2 cellular contexts compared by ENCODE assay signal in genomic region chr17:31527606-31528005, GRCh38.
TF ChIP-seq lines count a peak whose summit lies in the region.

No MANE protein-coding gene starts in this region.

TF ChIP-seq in IMR-90, 13 proteins besides CTCF, POLR2A, EP300 and RAD21:
- TF ChIP-seq FOS (IDR thresholded peaks at IDR 0.05; ENCODE audit: low read depth, low read length) (no peak), BHLHE40 (IDR thresholded peaks at IDR 0.05; ENCODE audit: low read depth, low read length) (no peak), SMC3 (IDR thresholded peaks at IDR 0.05; ENCODE audit: low read depth, low read length) (0 out of 2 replicates have a peak, but pooled peaks have one; percentile 29), CEBPB (IDR thresholded peaks at IDR 0.05; ENCODE audit: low read depth, low read length) (no peak)
TF ChIP-seq in IMR-90: peak in this region for 1.

TF ChIP-seq in endothelial cell of umbilical vein, 7 proteins besides CTCF, POLR2A, EP300 and RAD21:
- peak; percentile 9 for TF ChIP-seq GATA2 (IDR thresholded peaks at IDR 0.05; ENCODE audit: insufficient read depth, insufficient read length, low read depth, low read length)
- no peak for TF ChIP-seq FOS (IDR thresholded peaks at IDR 0.05; ENCODE audit: borderline replicate concordance, insufficient read depth, low read length)
- TF ChIP-seq EZH2 (IDR thresholded peaks at IDR 0.05; ENCODE audit: borderline replicate concordance, low read depth, low read length, severe bottlenecking): no peak
- TF ChIP-seq POLR2AphosphoS5 (IDR thresholded peaks at IDR 0.05; ENCODE audit: insufficient read depth, low read depth, low read length): no peak
